Comparison of ENCODE assay signal across 12 cellular contexts in the genomic region with DNA sequence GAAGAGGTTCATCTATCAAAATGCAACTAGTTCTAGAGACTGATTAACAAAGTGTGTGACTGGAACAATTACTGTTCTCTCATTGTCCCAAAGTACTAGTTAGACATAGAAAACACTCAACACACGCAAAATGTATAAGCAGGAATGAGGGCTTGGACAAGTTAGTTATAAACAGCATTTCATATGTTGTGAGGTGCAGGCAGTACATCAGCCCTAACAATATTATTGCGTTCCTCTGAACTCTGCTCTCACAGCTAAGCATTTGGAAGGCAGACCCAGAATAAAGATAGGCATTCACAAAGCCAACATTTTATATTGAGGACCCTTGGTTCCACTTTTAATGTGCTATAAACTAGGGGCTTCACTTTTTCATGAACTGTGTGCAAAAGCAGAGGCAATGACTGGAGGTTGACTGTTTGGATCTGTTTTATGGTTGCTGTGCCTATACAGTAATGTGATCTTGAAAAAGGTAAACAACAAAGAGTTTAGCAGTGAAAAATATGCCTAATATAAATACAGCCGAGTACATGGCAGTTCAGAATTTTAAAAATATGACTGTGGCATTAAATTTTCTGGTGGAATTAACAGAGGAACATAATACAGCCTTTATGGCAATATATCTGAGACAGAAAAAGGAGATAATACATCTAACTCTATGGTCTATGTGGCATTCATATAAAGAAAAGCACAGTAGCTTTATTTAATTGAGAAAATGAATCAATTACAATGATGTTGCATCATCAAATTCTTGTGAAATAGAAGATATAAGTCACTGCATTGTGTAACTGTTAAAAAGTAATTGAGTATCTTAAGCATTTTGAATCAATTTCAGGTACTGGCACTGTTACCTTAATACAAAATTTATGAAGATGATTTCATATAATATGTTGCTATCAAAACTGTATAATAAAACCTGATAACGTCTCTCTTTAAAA.
DNase-seq lines count a peak whose midpoint lies in the region; ATAC-seq and TF ChIP-seq lines count a peak whose summit lies in the region.
"Had no signal": no experiment of that assay in that cellular context is flagged by ENCODE, and none has a peak within 500 bp of the region (broad histone marks: within the 10 kb centered on the region; RNA-seq: fewer than 3 reads in every experiment).

No MANE protein-coding gene starts in this region.

- H3K27ac ChIP-seq in skin epidermis: peak overlapping the region in 14 of 21 experiments; percentile 2 to 80 (median 60)
- H3K27ac ChIP-seq in lower lobe of right lung: no peak overlapping the region
- no peak overlapping the region for H3K27ac ChIP-seq in ovary

- no peak for TF ChIP-seq POLR2A in NB4 (IDR thresholded peaks at IDR 0.05; ENCODE audit: extremely low read depth, insufficient read length)
- no peak for TF ChIP-seq POLR2A in ovary (IDR thresholded peaks at IDR 0.05)

- peaks cover 5% of the 10 kb centered on the region for H3K36me3 ChIP-seq in lower lobe of right lung
- H3K36me3 ChIP-seq in ovary: no peaks in the 10 kb centered on the region

- TF ChIP-seq CTCF in NB4 (IDR thresholded peaks at IDR 0.05; ENCODE audit: low read depth, low read length): no peak
- TF ChIP-seq CTCF in lower lobe of right lung (IDR thresholded peaks at IDR 0.05): no peak
- no peak for TF ChIP-seq CTCF in ovary (IDR thresholded peaks at IDR 0.05)

- H3K4me3 Mint-ChIP-seq in activated CD4-positive, alpha-beta T cell treated with anti-CD3 and anti-CD28 coated beads, Interleukin-2, amount 10 ng/mL, durations not matched to agents 24 days and 14 days: peak overlapping the region; percentile 18
- no peak overlapping the region for H3K4me3 Mint-ChIP-seq in effector memory CD8-positive, alpha-beta T cell
- H3K4me3 Mint-ChIP-seq: activated B cell treated with CpG ODN at 0.5 μM for 24 hours, neural crest cell had no signal

- peaks cover 14% of the 10 kb centered on the region for H3K4me1 ChIP-seq in lower lobe of right lung
- H3K4me1 ChIP-seq in ovary (ENCODE audit: insufficient read depth): no peaks in the 10 kb centered on the region

- ATAC-seq in effector memory CD8-positive, alpha-beta T cell (replicated peaks): no peak
- ATAC-seq in lower lobe of right lung (no peak), HG03159 (IDR thresholded peaks at IDR 0.05; ENCODE audit: unreplicated experiment) (no peak)

- intact Hi-C loops in activated CD4-positive, alpha-beta T cell treated with anti-CD3 and anti-CD28 coated beads, Interleukin-2, amount 10 ng/mL, durations not matched to agents 24 days and 14 days (cut with micrococcal nuclease): no loop called here
- intact Hi-C loops in lower lobe of right lung (cut with DNase I) (no loop called here), ovary (cut with DNase I) (no loop called here)

- no peak for TF ChIP-seq EP300 in ovary (IDR thresholded peaks at IDR 0.05)

- H3K36me3 Mint-ChIP-seq in activated CD4-positive, alpha-beta T cell treated with anti-CD3 and anti-CD28 coated beads, Interleukin-2, amount 10 ng/mL, durations not matched to agents 24 days and 14 days (ENCODE audit: low read depth): peaks cover 2% of the 10 kb centered on the region
- peaks cover 3% of the 10 kb centered on the region for H3K36me3 Mint-ChIP-seq in effector memory CD8-positive, alpha-beta T cell (ENCODE audit: insufficient read depth)

- no peak for DNase-seq in activated CD4-positive, alpha-beta T cell treated with anti-CD3 and anti-CD28 coated beads, Interleukin-2, amount 10 ng/mL, durations not matched to agents 24 days and 14 days
- no peak for DNase-seq in activated CD4-positive, alpha-beta T cell treated with anti-CD3 and anti-CD28 coated beads for 1 hour
- DNase-seq in NB4 (ENCODE audit: low read depth): peak; percentile 36
- no peak for DNase-seq in effector memory CD8-positive, alpha-beta T cell
- DNase-seq in lower lobe of right lung: no peak
- no peak for DNase-seq in ovary
- DNase-seq: activated B cell treated with CpG ODN at 0.5 μM for 24 hours, kidney, NCI-H2081 had no signal

- 87 to 90% (median 87%) methylated on average over 4 of the region's 4 CpGs for WGBS in ovary, 3 donors

- peaks cover 37% of the 10 kb centered on the region for H3K4me1 Mint-ChIP-seq in activated CD4-positive, alpha-beta T cell treated with anti-CD3 and anti-CD28 coated beads, Interleukin-2, amount 10 ng/mL, durations not matched to agents 24 days and 14 days
- peaks cover 14 to 18% of the 10 kb centered on the region in 2 donors for H3K4me1 Mint-ChIP-seq in effector memory CD8-positive, alpha-beta T cell (ENCODE audit: low read depth in 2 of 2)

- no peaks in the 10 kb centered on the region for H3K27me3 ChIP-seq in lower lobe of right lung (ENCODE audit: low read depth)
- H3K27me3 ChIP-seq in ovary: no peaks in the 10 kb centered on the region

- no peak overlapping the region for H3K4me3 ChIP-seq in NB4 (ENCODE audit: low read depth, low read length)
- H3K4me3 ChIP-seq in skin epidermis: no peak overlapping the region
- no peak overlapping the region for H3K4me3 ChIP-seq in lower lobe of right lung
- H3K4me3 ChIP-seq in ovary: no peak overlapping the region

- no peak overlapping the region for H3K27ac Mint-ChIP-seq in activated CD4-positive, alpha-beta T cell treated with anti-CD3 and anti-CD28 coated beads, Interleukin-2, amount 10 ng/mL, durations not matched to agents 24 days and 14 days
- peak overlapping the region; percentile 12 to 49 for H3K27ac Mint-ChIP-seq in effector memory CD8-positive, alpha-beta T cell
- H3K27ac Mint-ChIP-seq: activated B cell treated with CpG ODN at 0.5 μM for 24 hours had no signal

- H3K9me3 Mint-ChIP-seq in activated CD4-positive, alpha-beta T cell treated with anti-CD3 and anti-CD28 coated beads, Interleukin-2, amount 10 ng/mL, durations not matched to agents 24 days and 14 days: no peaks in the 10 kb centered on the region
- H3K9me3 Mint-ChIP-seq in effector memory CD8-positive, alpha-beta T cell: no peaks in the 10 kb centered on the region
- H3K9me3 Mint-ChIP-seq: activated B cell treated with CpG ODN at 0.5 μM for 24 hours, neural crest cell had no signal

- H3K27me3 Mint-ChIP-seq in activated CD4-positive, alpha-beta T cell treated with anti-CD3 and anti-CD28 coated beads, Interleukin-2, amount 10 ng/mL, durations not matched to agents 24 days and 14 days: no peaks in the 10 kb centered on the region
- no peaks in the 10 kb centered on the region for H3K27me3 Mint-ChIP-seq in effector memory CD8-positive, alpha-beta T cell
- H3K27me3 Mint-ChIP-seq: activated B cell treated with CpG ODN at 0.5 μM for 24 hours had no signal

- H3K9me3 ChIP-seq in lower lobe of right lung: no peaks in the 10 kb centered on the region
- H3K9me3 ChIP-seq in ovary: no peaks in the 10 kb centered on the region

Comparison
In these comparisons a context has a peak if more than half of its experiments do, and no peak if none do; other contexts are left out.
1. H3K27ac ChIP-seq: peak in skin epidermis (14 of 21); none in lower lobe of right lung (single experiment) and ovary (0 of 2).